ENCODE assay signal across 13 cellular contexts in genomic region chr1:160641323-160642280, GRCh38. TPM values are rescaled to one million over a fixed set of nuclear protein-coding genes. Genes with fewer than 3 reads are reported as not detected.
DNase-seq lines count a peak whose midpoint lies in the region; ATAC-seq and TF ChIP-seq lines count a peak whose summit lies in the region.
"Had no signal": no experiment of that assay in that cellular context is flagged by ENCODE, and none has a peak within 500 bp of the region (broad histone marks: within the 10 kb centered on the region; RNA-seq: fewer than 3 reads in every experiment).

No MANE protein-coding gene starts in this region.

- no peak overlapping the region for H2BK5ac ChIP-seq in IMR-90 (ENCODE audit: low read depth, low read length, poor library complexity, severe bottlenecking)

- no peaks in the 10 kb centered on the region for H3K36me3 ChIP-seq in IMR-90 (ENCODE audit: control insufficient read depth, insufficient read depth, low read length)
- no peaks in the 10 kb centered on the region for H3K36me3 ChIP-seq in transverse colon
- H3K36me3 ChIP-seq: cardiac muscle cell had no signal

- H2BK15ac ChIP-seq in IMR-90 (ENCODE audit: low read depth, low read length) = no peak overlapping the region

- no peak for TF ChIP-seq RAD21 in IMR-90 (IDR thresholded peaks at IDR 0.05; ENCODE audit: low read length)

- H2AK9ac ChIP-seq in IMR-90 (replicated peaks; ENCODE audit: low read depth, low read length, poor library complexity) = no peak overlapping the region

- peaks cover 47 to 98% (median 93%) of the 10 kb centered on the region in 4 donors for H3K4me1 Mint-ChIP-seq in naive thymus-derived CD8-positive, alpha-beta T cell

- no peak for TF ChIP-seq EP300 in transverse colon (IDR thresholded peaks at IDR 0.05; ENCODE audit: low read depth)

- no peaks in the 10 kb centered on the region for H4K20me1 ChIP-seq in IMR-90 (ENCODE audit: insufficient read depth, low read length)

- H3K14ac ChIP-seq in IMR-90 (replicated peaks; ENCODE audit: low read depth, low read length) = no peak overlapping the region

- peaks cover 0 to 9% (median 6%) of the 10 kb centered on the region in 3 donors for H3K36me3 Mint-ChIP-seq in naive thymus-derived CD8-positive, alpha-beta T cell

- no peak overlapping the region for H3K9ac ChIP-seq in IMR-90 (ENCODE audit: low read depth, low read length)

- TF ChIP-seq POLR2A in IMR-90 (IDR thresholded peaks at IDR 0.05; ENCODE audit: low read depth, low read length) (no peak), transverse colon (IDR thresholded peaks at IDR 0.05) (no peak)

- no peak overlapping the region for H4K91ac ChIP-seq in IMR-90 (ENCODE audit: insufficient read depth, low read depth, low read length)

- dilution Hi-C loops in IMR-90 (cut with HindIII; ENCODE audit: low sequenced_read_pairs, unreplicated experiment) = no loop called here

- intact Hi-C loops in IMR-90 (cut with micrococcal nuclease) (no loop called here), transverse colon (cut with DNase I; ENCODE audit: low total_unique reads) (no loop called here)

- no peak for ATAC-seq in IMR-90 (ENCODE audit: low read depth)
- ATAC-seq in naive thymus-derived CD8-positive, alpha-beta T cell = peak; percentile 55 to 63

- TF ChIP-seq CTCF in GM12864 (IDR thresholded peaks at IDR 0.05; ENCODE audit: low read depth, low read length, missing control alignments) = no peak
- no peak for TF ChIP-seq CTCF in IMR-90 (conservative IDR thresholded peaks at IDR 0.05; ENCODE audit: low read depth, low read length)
- TF ChIP-seq CTCF in transverse colon (IDR thresholded peaks at IDR 0.05) = no peak

- H3K79me1 ChIP-seq in IMR-90 (ENCODE audit: low read depth in 1 of 2, low read length in 2 of 2) = no peaks in the 10 kb centered on the region

- H3K4me3 ChIP-seq in GM12864 (ENCODE audit: low read depth, low read length) (peak overlapping the region; percentile 95; the same call in 1 of the 2 replicates), IMR-90 (ENCODE audit: insufficient read depth, low read depth, low read length) (no peak overlapping the region), transverse colon (no peak overlapping the region)
- H3K4me3 ChIP-seq: cardiac muscle cell had no signal

- no peak overlapping the region for H3K23ac ChIP-seq in IMR-90 (ENCODE audit: low read depth, low read length)

- CTCF ChIA-PET in IMR-90 (lab: Yijun Ruan, JAX) = no interaction called here

- H4K8ac ChIP-seq in IMR-90 (ENCODE audit: low read depth in 2 of 2, low read length in 2 of 2) = no peak overlapping the region

- H4K5ac ChIP-seq in IMR-90 (ENCODE audit: low read depth, low read length) = no peak overlapping the region

- no CpG with 5 or more reads among the region's 8 CpGs for WGBS in IMR-90 (ENCODE audit: extremely low coverage in 2 of 2, insufficient read length in 1 of 2), 2 experiments
- WGBS in transverse colon (ENCODE audit: low coverage in 1 of 2), 2 donors = 61 to 85% methylated on average over 4 to 8 of the region's 8 CpGs

- peak overlapping the region; percentile 73 to 95 (median 94) for H3K27ac Mint-ChIP-seq in naive thymus-derived CD8-positive, alpha-beta T cell
- H3K27ac Mint-ChIP-seq: H9 had no signal

- H3K18ac ChIP-seq in IMR-90 (ENCODE audit: low read depth, low read length) = no peak overlapping the region

- no peak overlapping the region for H2BK120ac ChIP-seq in IMR-90 (ENCODE audit: low read depth, low read length)

- H3K4me1 ChIP-seq in IMR-90 (ENCODE audit: control insufficient read depth, insufficient read depth, low read length) (no peaks in the 10 kb centered on the region), transverse colon (peaks cover 0 to 6% (median 2%) of the 10 kb centered on the region in 4 donors)

- H3K4me3 Mint-ChIP-seq in naive thymus-derived CD8-positive, alpha-beta T cell = peak overlapping the region; percentile 48 to 97 (median 74)
- H3K4me3 Mint-ChIP-seq: H9 had no signal

- no peaks in the 10 kb centered on the region for H3K9me3 Mint-ChIP-seq in naive thymus-derived CD8-positive, alpha-beta T cell
- H3K9me3 Mint-ChIP-seq: H9 had no signal

- H3K56ac ChIP-seq in IMR-90 (ENCODE audit: extremely low read depth, insufficient read depth, low read length) = no peak overlapping the region

- POLR2A ChIA-PET in IMR-90 (lab: Charles Lee; ENCODE audit: unreplicated experiment) = no interaction called here
- POLR2A ChIA-PET in naive thymus-derived CD8-positive, alpha-beta T cell (lab: Charles Lee) = interaction anchor here (1.0 to 2.2 kb wide), 4 partner anchors 10 to 13 kb away, joined by 4 to 8 read pairs (median 6); no protein-coding TSS in a partner anchor

- H3K27me3 ChIP-seq in IMR-90 (ENCODE audit: control insufficient read depth, insufficient read depth, low read length) (no peaks in the 10 kb centered on the region; the same call in 1 of the 2 replicates), transverse colon (no peaks in the 10 kb centered on the region)

- H3K4me2 ChIP-seq in IMR-90 (ENCODE audit: low read depth, low read length) = no peak overlapping the region

- no peak overlapping the region for H2AK5ac ChIP-seq in IMR-90 (ENCODE audit: low read depth, low read length)

- no peak overlapping the region for H2AFZ ChIP-seq in IMR-90 (replicated peaks; ENCODE audit: low read length, poor library complexity)

- H2BK20ac ChIP-seq in IMR-90 (ENCODE audit: low read depth, low read length) = no peak overlapping the region

- no peaks in the 10 kb centered on the region for H3K9me1 ChIP-seq in IMR-90 (ENCODE audit: insufficient read depth, low read length)

- no peak overlapping the region for H3K4ac ChIP-seq in IMR-90 (ENCODE audit: low read depth, low read length)

- H3K27ac ChIP-seq in IMR-90 (ENCODE audit: insufficient read depth, low read length) = no peak overlapping the region
- H3K27ac ChIP-seq in transverse colon = peak overlapping the region in 2 of 4 donors; percentile 37 to 55
- H3K27ac ChIP-seq: cardiac muscle cell had no signal

- no peaks in the 10 kb centered on the region for H3K27me3 Mint-ChIP-seq in naive thymus-derived CD8-positive, alpha-beta T cell

- H3K9me3 ChIP-seq in IMR-90 (ENCODE audit: control insufficient read depth, insufficient read depth, low read length) (no peaks in the 10 kb centered on the region), transverse colon (no peaks in the 10 kb centered on the region)

- in situ Hi-C loops in IMR-90 (cut with MboI; ENCODE audit: low sequenced_read_pairs) = no loop called here
- in situ Hi-C loops in transverse colon (cut with MboI; ENCODE audit: low pct_ligation_motif_present in 1 of 4, low pct_unique_long_range_greater_than_20kb in 1 of 4, low sequenced_read_pairs in 3 of 4) = no loop called here

- DNase-seq in GM12864 (ENCODE audit: low read depth) = no peak
- DNase-seq in IMR-90 = no peak
- DNase-seq in activated CD8-positive, alpha-beta memory T cell treated with anti-CD3 and anti-CD28 coated beads, Interleukin-2, amount 50 U/mL, for 1 hour (ENCODE audit: extremely low read depth) = peak; percentile 59
- DNase-seq in naive thymus-derived CD8-positive, alpha-beta T cell = peak in 3 of 10 donors; percentile 37 to 48 (median 42)
- DNase-seq in transverse colon = no peak
- no peak for DNase-seq in DMS114 treated with DMSO at 0.1 percent for 48 hours (lab: John Stamatoyannopoulos, UW; ENCODE audit: unreplicated experiment)
- DNase-seq in NCI-H1436 treated with DMSO at 0.1 percent for 48 hours (lab: John Stamatoyannopoulos, UW) = no peak
- DNase-seq: DMS 273 treated with DMSO at 0.1 percent for 48 hours, H9, kidney glomerular epithelial cell had no signal

- BruUV-seq in IMR-90 (replicated peaks; lab: Mats Ljungman, UMichigan) = no TSS peak

TF ChIP-seq in IMR-90, 13 proteins besides CTCF, POLR2A, EP300 and RAD21:
- no peak for TF ChIP-seq MXI1 (IDR thresholded peaks at IDR 0.05; ENCODE audit: borderline replicate concordance, low read depth, low read length)
- TF ChIP-seq MAFK (IDR thresholded peaks at IDR 0.05; ENCODE audit: low read depth, low read length) = no peak
- no peak for TF ChIP-seq ELK1 (IDR thresholded peaks at IDR 0.05; ENCODE audit: borderline replicate concordance, low read depth, low read length)
- TF ChIP-seq MAZ (IDR thresholded peaks at IDR 0.05; ENCODE audit: borderline replicate concordance, low read depth, low read length) = no peak
- no peak for TF ChIP-seq USF2 (IDR thresholded peaks at IDR 0.05; ENCODE audit: low read depth, low read length)
- no peak for TF ChIP-seq BHLHE40 (IDR thresholded peaks at IDR 0.05; ENCODE audit: low read depth, low read length)
- TF ChIP-seq RCOR1 (IDR thresholded peaks at IDR 0.05; ENCODE audit: insufficient replicate concordance, low read length) = no peak
- TF ChIP-seq RFX5 (IDR thresholded peaks at IDR 0.05; ENCODE audit: low read depth, low read length) = no peak
- TF ChIP-seq CEBPB (IDR thresholded peaks at IDR 0.05; ENCODE audit: low read depth, low read length) = peak; percentile 88

RNA-seq across cellular contexts. Expression of gene SLAMF1, which starts 5.2 kb away (rescaled TPM):
- total RNA-seq in IMR-90 (2012; rRNA removed) (not detected in 2 replicates), transverse colon (1 to 10 TPM in 3 of 4 donors, not detected in 1; 1.1 to 3.3 (median 3.2) TPM)
- not detected in 2 replicates for polyA plus RNA-seq in IMR-90 (2012; rRNA removed)
- polyA plus RNA-seq in IMR-90 (2012; cell fraction: cytosol; rRNA removed) = not detected in 2 replicates
- not detected in 2 replicates for polyA plus RNA-seq in IMR-90 (2012; cell fraction: nucleus; rRNA removed; ENCODE audit: low replicate concordance)
- total RNA-seq in naive thymus-derived CD8-positive, alpha-beta T cell = 10 to 100 TPM in 1 of 2 experiments, 1 to 10 TPM in 1; 9.8 to 11.1 TPM
- polyA plus RNA-seq in naive thymus-derived CD8-positive, alpha-beta T cell = 1 to 10 TPM; 1.7 to 3.9 (median 3.7) TPM
- total RNA-seq: cardiac muscle cell, H9, M059J, osteoblast had no signal
- polyA plus RNA-seq: cardiac muscle cell had no signal
